ENCODE assay signal across 16 cellular contexts in the genomic region with DNA sequence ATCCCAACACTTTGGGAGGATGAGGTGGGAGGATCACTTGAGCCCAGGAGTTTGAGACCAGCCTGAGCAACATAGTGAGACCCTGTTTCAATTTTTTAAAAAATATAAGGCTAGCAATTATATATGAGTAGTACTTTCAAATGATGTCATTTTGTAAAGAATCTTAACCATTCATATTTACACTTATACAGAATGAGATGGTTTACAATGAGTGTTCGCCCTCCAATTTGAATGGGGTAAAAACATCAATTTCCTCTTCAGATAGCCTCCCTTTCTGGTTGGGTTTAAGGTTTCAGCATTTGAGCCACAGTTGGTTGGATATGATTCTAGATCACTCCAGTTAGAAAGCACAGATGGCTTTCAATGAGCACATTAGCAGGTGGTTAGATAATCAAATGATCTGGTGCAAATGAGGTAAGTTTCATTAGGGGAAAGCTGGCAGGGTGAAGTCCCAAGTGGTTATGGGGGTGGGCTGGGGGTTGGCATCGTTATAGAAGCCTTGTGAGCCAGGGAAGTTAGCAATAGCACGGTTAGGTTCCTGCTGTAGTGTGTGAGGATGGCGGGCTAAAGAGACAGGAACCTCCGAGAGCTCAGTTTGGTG.
DNase-seq lines count a peak whose midpoint lies in the region; ATAC-seq, FAIRE-seq and TF ChIP-seq lines count a peak whose summit lies in the region.
"Had no signal": no experiment of that assay in that cellular context is flagged by ENCODE, and none has a peak within 500 bp of the region (broad histone marks: within the 10 kb centered on the region; RNA-seq: fewer than 3 reads in every experiment).

No MANE protein-coding gene starts in this region.

- FAIRE-seq in HTR-8/SVneo (lab: Jason Lieb, UNC) = peak; percentile 9
- FAIRE-seq: D721Med had no signal

- H3K27me3 ChIP-seq in uterus = no peaks in the 10 kb centered on the region

- no peak overlapping the region for H3K4me3 ChIP-seq in uterus
- H3K4me3 ChIP-seq: HAP-1, PC-9 had no signal

- ATAC-seq in WTC11 (no peak), HG02870 (IDR thresholded peaks at IDR 0.05; ENCODE audit: unreplicated experiment) (no peak)
- ATAC-seq: effector memory CD8-positive, alpha-beta T cell; sciatic nerve had no signal

- no peak overlapping the region for H3K27ac Mint-ChIP-seq in WTC11

- no peaks in the 10 kb centered on the region for H3K4me1 ChIP-seq in uterus
- H3K4me1 ChIP-seq: HAP-1 had no signal

- H3K27me3 Mint-ChIP-seq in WTC11 (ENCODE audit: low read depth) = peaks cover 17% of the 10 kb centered on the region
- H3K27me3 Mint-ChIP-seq: effector memory CD8-positive, alpha-beta T cell had no signal

- H3K27ac ChIP-seq in uterus (no peak overlapping the region), substantia nigra (ENCODE audit: low read depth, low read length, poor library complexity, severe bottlenecking) (no peak overlapping the region)

- CTCF ChIA-PET in WTC11 (lab: Charles Lee) = no interaction called here

- TF ChIP-seq POLR2A in uterus (IDR thresholded peaks at IDR 0.05) = no peak

- peaks cover 5% of the 10 kb centered on the region; the same call in 1 of the 2 replicates for H3K4me1 Mint-ChIP-seq in WTC11

- H3K36me3 ChIP-seq in uterus = no peaks in the 10 kb centered on the region
- H3K36me3 ChIP-seq: HAP-1 had no signal

- H3K4me3 Mint-ChIP-seq in WTC11 = no peak overlapping the region
- H3K4me3 Mint-ChIP-seq: effector memory CD8-positive, alpha-beta T cell had no signal

- POLR2A ChIA-PET in WTC11 (lab: Charles Lee) = no interaction called here

- peaks cover 14% of the 10 kb centered on the region for H3K9me3 Mint-ChIP-seq in WTC11

- peaks cover 3% of the 10 kb centered on the region for H3K36me3 Mint-ChIP-seq in WTC11

- H3K9me3 ChIP-seq in uterus = no peaks in the 10 kb centered on the region
- H3K9me3 ChIP-seq: HAP-1 had no signal

- no peak for TF ChIP-seq CTCF in uterus (IDR thresholded peaks at IDR 0.05)
- no peak for TF ChIP-seq CTCF in WTC11 (IDR thresholded peaks at IDR 0.05)

- intact Hi-C loops in uterus (cut with DNase I; ENCODE audit: low total_unique reads) = no loop called here

- DNase-seq in Ammon's horn (ENCODE audit: low spot score) (peak; percentile 24), HTR-8/SVneo (ENCODE audit: insufficient read length, low spot score) (no peak), NCI-H524 treated with DMSO at 0.1 percent for 48 hours (lab: John Stamatoyannopoulos, UW) (peak; percentile 74), glomerular visceral epithelial cell (ENCODE audit: extremely low spot score) (peak; percentile 39), uterus (no peak), WTC11 (ENCODE audit: low spot score) (no peak), substantia nigra (lab: John Stamatoyannopoulos, UW) (no peak)
- DNase-seq: activated CD4-positive, alpha-beta T cell treated with anti-CD3 and anti-CD28 coated beads, Interleukin-2, amount 50 U/mL, for 4 hours; cerebellar nuclear complex; effector memory CD8-positive, alpha-beta T cell; MM.1S; PC-9 had no signal

TF ChIP-seq in WTC11, 78 proteins besides CTCF, POLR2A, EP300 and RAD21:
- no peak for TF ChIP-seq TEAD4 (CRISPR knock-in tag; IDR thresholded peaks at IDR 0.05)
- no peak for TF ChIP-seq TCF7 (CRISPR knock-in tag; IDR thresholded peaks at IDR 0.05; ENCODE audit: low read depth)
- no peak for TF ChIP-seq ELF4 (CRISPR knock-in tag; IDR thresholded peaks at IDR 0.05; ENCODE audit: low read depth)
- TF ChIP-seq ZNF416 (CRISPR knock-in tag; IDR thresholded peaks at IDR 0.05) = no peak
- TF ChIP-seq, protein P1, sequence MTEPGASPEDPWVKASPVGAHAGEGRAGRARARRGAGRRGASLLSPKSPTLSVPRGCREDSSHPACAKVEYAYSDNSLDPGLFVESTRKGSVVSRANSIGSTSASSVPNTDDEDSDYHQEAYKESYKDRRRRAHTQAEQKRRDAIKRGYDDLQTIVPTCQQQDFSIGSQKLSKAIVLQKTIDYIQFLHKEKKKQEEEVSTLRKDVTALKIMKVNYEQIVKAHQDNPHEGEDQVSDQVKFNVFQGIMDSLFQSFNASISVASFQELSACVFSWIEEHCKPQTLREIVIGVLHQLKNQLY (CRISPR knock-in tag; IDR thresholded peaks at IDR 0.05) = no peak
- TF ChIP-seq, protein P2, sequence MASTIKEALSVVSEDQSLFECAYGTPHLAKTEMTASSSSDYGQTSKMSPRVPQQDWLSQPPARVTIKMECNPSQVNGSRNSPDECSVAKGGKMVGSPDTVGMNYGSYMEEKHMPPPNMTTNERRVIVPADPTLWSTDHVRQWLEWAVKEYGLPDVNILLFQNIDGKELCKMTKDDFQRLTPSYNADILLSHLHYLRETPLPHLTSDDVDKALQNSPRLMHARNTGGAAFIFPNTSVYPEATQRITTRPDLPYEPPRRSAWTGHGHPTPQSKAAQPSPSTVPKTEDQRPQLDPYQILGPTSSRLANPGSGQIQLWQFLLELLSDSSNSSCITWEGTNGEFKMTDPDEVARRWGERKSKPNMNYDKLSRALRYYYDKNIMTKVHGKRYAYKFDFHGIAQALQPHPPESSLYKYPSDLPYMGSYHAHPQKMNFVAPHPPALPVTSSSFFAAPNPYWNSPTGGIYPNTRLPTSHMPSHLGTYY (CRISPR knock-in tag; IDR thresholded peaks at IDR 0.05) = no peak
- no peak for TF ChIP-seq JUN (CRISPR knock-in tag; IDR thresholded peaks at IDR 0.05)
- no peak for TF ChIP-seq EMX1 (CRISPR knock-in tag; IDR thresholded peaks at IDR 0.05)
- TF ChIP-seq FOXK1 (CRISPR knock-in tag; IDR thresholded peaks at IDR 0.05) = no peak
- no peak for TF ChIP-seq ZNF423 (CRISPR knock-in tag; IDR thresholded peaks at IDR 0.05)
- TF ChIP-seq, protein P3, sequence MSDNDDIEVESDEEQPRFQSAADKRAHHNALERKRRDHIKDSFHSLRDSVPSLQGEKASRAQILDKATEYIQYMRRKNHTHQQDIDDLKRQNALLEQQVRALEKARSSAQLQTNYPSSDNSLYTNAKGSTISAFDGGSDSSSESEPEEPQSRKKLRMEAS (CRISPR knock-in tag; IDR thresholded peaks at IDR 0.05) = no peak

Comparison
In these comparisons a context has a peak if more than half of its experiments do, and no peak if none do; other contexts are left out.
1. DNase-seq: peak in Ammon's horn (single experiment), NCI-H524 treated with DMSO at 0.1 percent for 48 hours (single experiment) and glomerular visceral epithelial cell (single experiment); none in HTR-8/SVneo (single experiment), uterus (0 of 2), WTC11 (single experiment) and substantia nigra (0 of 49).